Comparison of ENCODE assay signal across 12 cellular contexts in genomic region chr5:143338658-143339366, GRCh38.
A peak's percentile ranks its signal among the peaks of the same experiment; 100 is the strongest.
DNase-seq lines count a peak whose midpoint lies in the region; ATAC-seq, FAIRE-seq and TF ChIP-seq lines count a peak whose summit lies in the region.
"Had no signal": no experiment of that assay in that cellular context is flagged by ENCODE, and none has a peak within 500 bp of the region (broad histone marks: within the 10 kb centered on the region; RNA-seq: fewer than 3 reads in every experiment).

No MANE protein-coding gene starts in this region.

- TF ChIP-seq EP300 in HepG2 (IDR thresholded peaks at IDR 0.05; ENCODE audit: low read depth in 2 of 2, low read length in 2 of 2): no peak
- no peak for TF ChIP-seq EP300 in HepG2 (CRISPR knock-in tag; IDR thresholded peaks at IDR 0.05; ENCODE audit: borderline replicate concordance)

- TF ChIP-seq RAD21 in HepG2 (CRISPR knock-in tag; IDR thresholded peaks at IDR 0.05): no peak

- peaks cover 5% of the 10 kb centered on the region for H3K79me2 ChIP-seq in HepG2 (ENCODE audit: insufficient read depth, low read length)

- peak overlapping the region in 2 of 8 donors; percentile 7 to 25 for H3K4me3 Mint-ChIP-seq in CD4-positive, alpha-beta memory T cell
- H3K4me3 Mint-ChIP-seq: mesothelial cell of epicardium had no signal

- no peaks in the 10 kb centered on the region for H3K9me3 ChIP-seq in CD4-positive, alpha-beta memory T cell (ENCODE audit: control insufficient read depth in 1 of 2, low read length in 2 of 2)
- H3K9me3 ChIP-seq in HEK293 (ENCODE audit: control insufficient read depth, insufficient read depth, low read depth, low read length) (no peaks in the 10 kb centered on the region; the same call in 1 of the 2 replicates), HepG2 (ENCODE audit: low read length) (no peaks in the 10 kb centered on the region)

- H3K27ac ChIP-seq in CD4-positive, alpha-beta memory T cell (ENCODE audit: low read depth, low read length): no peak overlapping the region
- no peak overlapping the region for H3K27ac ChIP-seq in HEK293 (ENCODE audit: extremely low read depth, low read depth, low read length)
- H3K27ac ChIP-seq in HepG2 (ENCODE audit: extremely low read length, insufficient read depth, low read length): no peak overlapping the region
- H3K27ac ChIP-seq: RWPE1 had no signal

- no peak overlapping the region for H3K4me3 ChIP-seq in CD4-positive, alpha-beta memory T cell (ENCODE audit: low read length in 2 of 2)
- no peak overlapping the region for H3K4me3 ChIP-seq in HEK293 (ENCODE audit: low read depth, low read length)
- no peak overlapping the region for H3K4me3 ChIP-seq in cardiac fibroblast (replicated peaks in 1 of 2; ENCODE audit: low read depth in 2 of 2, low read length in 2 of 2)
- no peak overlapping the region for H3K4me3 ChIP-seq in HepG2 (replicated peaks in 1 of 3; ENCODE audit: insufficient read depth in 1 of 3, low read depth in 2 of 3, low read length in 3 of 3)

- POLR2A ChIA-PET in CD4-positive, alpha-beta memory T cell (lab: Charles Lee; ENCODE audit: partially characterized antibody): interaction anchor here (1.8 kb wide), 1 partner anchor 8 kb away, joined by 4 read pairs; no protein-coding TSS in a partner anchor
- POLR2A ChIA-PET in HEK293 (lab: Yijun Ruan, JAX): no interaction called here
- POLR2A ChIA-PET in HepG2 (lab: Yijun Ruan, JAX): no interaction called here

- H3K4me1 Mint-ChIP-seq in CD4-positive, alpha-beta memory T cell: peaks cover 38 to 66% (median 56%) of the 10 kb centered on the region in 4 donors

- no peak for TF ChIP-seq POLR2A in HepG2 (IDR thresholded peaks at IDR 0.05; ENCODE audit: insufficient read depth in 1 of 2, low read depth in 2 of 2, low read length in 2 of 2)

- no peak for FAIRE-seq in HepG2 (lab: Jason Lieb, UNC)

- TF ChIP-seq CTCF in HEK293 (tag by site-specific recombination; IDR thresholded peaks at IDR 0.05): no peak
- no peak for TF ChIP-seq CTCF in cardiac fibroblast (IDR thresholded peaks at IDR 0.05; ENCODE audit: low read depth, low read length)
- TF ChIP-seq CTCF in HepG2 (CRISPR knock-in tag; IDR thresholded peaks at IDR 0.05): no peak

- CTCF ChIA-PET in CD4-positive, alpha-beta memory T cell (lab: Charles Lee; ENCODE audit: partially characterized antibody): interaction anchor here (1.2 to 1.5 kb wide), 2 partner anchors 19 to 336 kb away, joined by 3 read pairs; no protein-coding TSS in a partner anchor
- CTCF ChIA-PET in HEK293 (lab: Yijun Ruan, JAX) (interaction anchor here (0.8 kb wide), 1 partner anchor 9 kb away, joined by 4 read pairs; no protein-coding TSS in a partner anchor), HepG2 (lab: Yijun Ruan, JAX; ENCODE audit: low intra/inter-chr PET ratio, low total read pairs) (no interaction called here)

- WGBS in HepG2 (ENCODE audit: low lambda C conversion rate): 93% methylated on average over 2 of the region's 2 CpGs

- H3K27me3 ChIP-seq in CD4-positive, alpha-beta memory T cell (ENCODE audit: insufficient read depth, low read length): no peaks in the 10 kb centered on the region
- H3K27me3 ChIP-seq in HepG2 (ENCODE audit: control insufficient read depth in 1 of 2, insufficient read depth in 2 of 2, low read length in 2 of 2): no peaks in the 10 kb centered on the region; a peak in 1 of 5 replicates

- H3K36me3 ChIP-seq in CD4-positive, alpha-beta memory T cell (ENCODE audit: insufficient read depth, low read length): no peaks in the 10 kb centered on the region
- H3K36me3 ChIP-seq in HEK293 (ENCODE audit: control insufficient read depth in 2 of 2, insufficient read depth in 1 of 2, low read length in 2 of 2): no peaks in the 10 kb centered on the region
- H3K36me3 ChIP-seq in HepG2 (replicated peaks in 1 of 2; ENCODE audit: control insufficient read depth in 1 of 2, insufficient read depth in 2 of 2, low read length in 2 of 2): 0 out of 5 replicates have a peak, but pooled peaks cover 0 to 3% of the 10 kb centered on the region in 2 experiments

- in situ Hi-C loops in HepG2 (cut with HindIII; ENCODE audit: extremely low pct_ligation_motif_present, low pct_unique_long_range_greater_than_20kb): no loop called here

- H3K9me3 Mint-ChIP-seq in CD4-positive, alpha-beta memory T cell: no peaks in the 10 kb centered on the region
- H3K9me3 Mint-ChIP-seq: mesothelial cell of epicardium had no signal

- ATAC-seq in HepG2 (no peak), GM18517 (IDR thresholded peaks at IDR 0.05; ENCODE audit: unreplicated experiment) (no peak), GM21576 (IDR thresholded peaks at IDR 0.05; ENCODE audit: unreplicated experiment) (no peak), HG02588 (IDR thresholded peaks at IDR 0.05; ENCODE audit: unreplicated experiment) (no peak)

- no peaks in the 10 kb centered on the region for H4K20me1 ChIP-seq in HepG2 (ENCODE audit: insufficient read depth, low read length)

- H3K27me3 Mint-ChIP-seq in CD4-positive, alpha-beta memory T cell: no peaks in the 10 kb centered on the region

- no TSS peak for BruUV-seq in HepG2 (replicated peaks; lab: Mats Ljungman, UMichigan)

- H3K9ac ChIP-seq in HepG2 (ENCODE audit: insufficient read depth, low read depth, low read length): no peak overlapping the region

- H3K27ac Mint-ChIP-seq in CD4-positive, alpha-beta memory T cell: peak overlapping the region in 5 of 7 donors; percentile 3 to 83 (median 50)
- H3K27ac Mint-ChIP-seq: mesothelial cell of epicardium had no signal

- H3K4me2 ChIP-seq in HepG2 (ENCODE audit: low read depth, low read length): no peak overlapping the region

- intact Hi-C loops in CD4-positive, alpha-beta memory T cell (cut with micrococcal nuclease): loop anchor here (5.0 kb wide), 1 partner anchor 38 kb away; no protein-coding TSS in a partner anchor
- intact Hi-C loops in HepG2 (cut with micrococcal nuclease; ENCODE audit: unreplicated experiment): no loop called here

- no peak overlapping the region for H2AFZ ChIP-seq in HepG2 (ENCODE audit: low read length)

- H3K4me1 ChIP-seq in CD4-positive, alpha-beta memory T cell (ENCODE audit: insufficient read depth, low read length): peaks cover 41% of the 10 kb centered on the region
- H3K4me1 ChIP-seq in HEK293 (ENCODE audit: control insufficient read depth, insufficient read depth, low read length): peaks cover 16% of the 10 kb centered on the region
- no peaks in the 10 kb centered on the region for H3K4me1 ChIP-seq in HepG2 (ENCODE audit: insufficient read depth, low read length)

- peak in 1 of 5 donors; percentile 39 for DNase-seq in CD4-positive, alpha-beta memory T cell
- DNase-seq in cardiac fibroblast (ENCODE audit: low read depth in 2 of 2) (peak; percentile 71 to 87), HepG2 (ENCODE audit: low spot score) (no peak)
- DNase-seq: MV-4-11, substantia nigra, T-helper 9 cell had no signal

- H3K36me3 Mint-ChIP-seq in CD4-positive, alpha-beta memory T cell: peaks cover 14 to 20% of the 10 kb centered on the region in 2 donors

TF ChIP-seq in HEK293, 187 proteins besides CTCF, POLR2A, EP300 and RAD21 (continues in another document):
- TF ChIP-seq ZNF366 (tag by site-specific recombination; conservative IDR thresholded peaks at IDR 0.05) (0 out of 2 replicates have a peak, but pooled peaks have one; percentile 58), ZNF639 (tag by site-specific recombination; IDR thresholded peaks at IDR 0.05) (no peak)

TF ChIP-seq in HepG2, 621 proteins besides CTCF, POLR2A, EP300 and RAD21:
- TF ChIP-seq CEBPB (IDR thresholded peaks at IDR 0.05; ENCODE audit: borderline replicate concordance, low read depth, low read length) (peak; percentile 37; the same call in 1 of the 2 replicates), HDAC6 (IDR thresholded peaks at IDR 0.05; ENCODE audit: low read depth, low read length) (no peak)
